ENCODE assay signal across 1 cellular context in the genomic region with DNA sequence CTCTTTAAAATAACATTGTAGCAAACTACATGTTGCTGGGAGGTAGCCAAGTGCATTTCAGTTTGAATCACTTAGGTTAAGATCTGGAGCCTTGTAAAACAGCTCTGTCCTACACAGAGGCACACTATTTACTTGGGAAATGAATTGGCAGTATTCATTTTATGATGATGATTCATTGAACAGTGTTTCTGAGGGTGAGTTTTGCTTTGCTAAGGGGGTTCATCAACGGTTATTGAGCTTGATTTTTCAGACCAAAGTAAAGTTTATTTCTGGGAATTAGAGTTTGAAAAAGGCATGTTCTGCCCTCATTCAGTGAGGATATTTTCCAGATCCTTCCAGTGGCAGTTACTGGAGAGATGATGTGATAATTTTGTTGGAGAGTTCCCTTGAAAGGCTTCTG.
A peak's percentile ranks its signal among the peaks of the same experiment; 100 is the strongest.
TF ChIP-seq lines count a peak whose summit lies in the region.

No MANE protein-coding gene starts in this region.

TF ChIP-seq in SK-N-SH, 30 proteins besides CTCF, POLR2A, EP300 and RAD21 (continued from another document):
- TF ChIP-seq, protein P1, sequence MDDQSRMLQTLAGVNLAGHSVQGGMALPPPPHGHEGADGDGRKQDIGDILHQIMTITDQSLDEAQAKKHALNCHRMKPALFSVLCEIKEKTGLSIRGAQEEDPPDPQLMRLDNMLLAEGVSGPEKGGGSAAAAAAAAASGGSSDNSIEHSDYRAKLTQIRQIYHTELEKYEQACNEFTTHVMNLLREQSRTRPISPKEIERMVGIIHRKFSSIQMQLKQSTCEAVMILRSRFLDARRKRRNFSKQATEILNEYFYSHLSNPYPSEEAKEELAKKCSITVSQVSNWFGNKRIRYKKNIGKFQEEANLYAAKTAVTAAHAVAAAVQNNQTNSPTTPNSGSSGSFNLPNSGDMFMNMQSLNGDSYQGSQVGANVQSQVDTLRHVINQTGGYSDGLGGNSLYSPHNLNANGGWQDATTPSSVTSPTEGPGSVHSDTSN (IDR thresholded peaks at IDR 0.05), result peak; percentile 61
- TF ChIP-seq TCF12 (IDR thresholded peaks at IDR 0.05) (peak; percentile 72), YY1 (IDR thresholded peaks at IDR 0.05; ENCODE audit: low read depth) (no peak), JUND (IDR thresholded peaks at IDR 0.05) (peak; percentile 51; the same call in 1 of the 2 replicates), SMC3 (IDR thresholded peaks at IDR 0.05; ENCODE audit: low read depth, low read length) (0 out of 2 replicates have a peak, but pooled peaks have one; percentile 2), POLR2AphosphoS5 (IDR thresholded peaks at IDR 0.05; ENCODE audit: low read depth, low read length) (peak; percentile 55; the same call in 1 of the 2 replicates), MEF2A (IDR thresholded peaks at IDR 0.05; ENCODE audit: borderline replicate concordance, low read depth) (0 out of 2 replicates have a peak, but pooled peaks have one; percentile 25), RFX5 (IDR thresholded peaks at IDR 0.05; ENCODE audit: low read length) (no peak), TEAD4 (IDR thresholded peaks at IDR 0.05; ENCODE audit: borderline replicate concordance, insufficient read depth) (peak; percentile 16; the same call in 1 of the 2 replicates), NFIC (IDR thresholded peaks at IDR 0.05; ENCODE audit: borderline replicate concordance) (peak; percentile 74), ZBTB33 (IDR thresholded peaks at IDR 0.05; ENCODE audit: borderline replicate concordance, low read depth) (no peak), FOXM1 (IDR thresholded peaks at IDR 0.05; ENCODE audit: low read depth) (peak; percentile 53; the same call in 1 of the 2 replicates)
